In genomic region chr18:55323051-55323994, GRCh38 we compare ENCODE assay signal across 8 cellular contexts.
A peak's percentile ranks its signal among the peaks of the same experiment; 100 is the strongest.
DNase-seq lines count a peak whose midpoint lies in the region; ATAC-seq, FAIRE-seq and TF ChIP-seq lines count a peak whose summit lies in the region.

No MANE protein-coding gene starts in this region.

- H3K9me3 Mint-ChIP-seq in natural killer cell: no peaks in the 10 kb centered on the region

- H3K9me2 ChIP-seq in MM.1S (replicated peaks; ENCODE audit: insufficient read depth, low read length): no peaks in the 10 kb centered on the region

- TF ChIP-seq CTCF in BJ (IDR thresholded peaks at IDR 0.05; ENCODE audit: insufficient read depth, low read depth, low read length) (no peak), MM.1S (IDR thresholded peaks at IDR 0.05; ENCODE audit: low read length) (no peak), cardiac fibroblast (IDR thresholded peaks at IDR 0.05; ENCODE audit: low read depth, low read length) (no peak), natural killer cell (IDR thresholded peaks at IDR 0.05) (no peak), GM13977 (IDR thresholded peaks at IDR 0.05; ENCODE audit: extremely low read depth, insufficient read depth, missing control alignments) (no peak), D721Med (IDR thresholded peaks at IDR 0.05; ENCODE audit: insufficient read depth, missing control alignments) (no peak)

- no peaks in the 10 kb centered on the region for H3K9me3 ChIP-seq in MM.1S (replicated peaks; ENCODE audit: insufficient read depth, low read length)

- H2AFZ ChIP-seq in MM.1S (ENCODE audit: low read length): peak overlapping the region; percentile 56

- peaks cover 27% of the 10 kb centered on the region for H3F3A ChIP-seq in MM.1S (ENCODE audit: insufficient read depth, low read length)

- H3K27ac Mint-ChIP-seq in natural killer cell: no peak overlapping the region

- DNase-seq in BJ (ENCODE audit: low read depth) (no peak), MM.1S (peak; percentile 24), cardiac fibroblast (ENCODE audit: low read depth in 2 of 2) (peak; percentile 57 to 77), natural killer cell (no peak), GM13977 (ENCODE audit: low spot score) (no peak), HPDE6-E6E7 (ENCODE audit: extremely low spot score) (no peak), D721Med (ENCODE audit: insufficient read length, low spot score) (no peak)

- H3K27ac ChIP-seq in MM.1S (ENCODE audit: low read length): peak overlapping the region; percentile 93

- POLR2A ChIA-PET in BJ (lab: Charles Lee): interaction anchor here (0.5 to 0.6 kb wide), 2 partner anchors 50 to 266 kb away, joined by 3 to 5 read pairs; no protein-coding TSS in a partner anchor

- H3K79me2 ChIP-seq in MM.1S (ENCODE audit: low read length): peaks cover 47% of the 10 kb centered on the region

- H3K36me3 ChIP-seq in BJ (ENCODE audit: control insufficient read depth, insufficient read depth, low read length) (no peaks in the 10 kb centered on the region), MM.1S (replicated peaks; ENCODE audit: insufficient read depth, low read length) (no peaks in the 10 kb centered on the region)

- FAIRE-seq in D721Med (lab: Jason Lieb, UNC): no peak

- H3K4me1 Mint-ChIP-seq in natural killer cell: peaks cover 14 to 19% of the 10 kb centered on the region in 2 donors

- peaks cover 10% of the 10 kb centered on the region; the same call in 1 of the 2 replicates for H3K4me1 ChIP-seq in MM.1S (ENCODE audit: low read length)

- CTCF ChIA-PET in BJ (lab: Yijun Ruan, JAX): interaction anchor here (0.7 to 2.5 kb wide), 7 partner anchors 8 to 530 kb away, joined by 3 to 13 read pairs (median 3); no protein-coding TSS in a partner anchor

- no peak for ATAC-seq in natural killer cell
- ATAC-seq in HG03565 (IDR thresholded peaks at IDR 0.05; ENCODE audit: unreplicated experiment): no peak

- peaks cover 7 to 9% of the 10 kb centered on the region in 2 donors for H3K27me3 Mint-ChIP-seq in natural killer cell (ENCODE audit: low read depth in 2 of 2)

- H3K9ac ChIP-seq in MM.1S (ENCODE audit: low read length): peak overlapping the region; percentile 84

- H4K20me1 ChIP-seq in MM.1S (ENCODE audit: insufficient read depth, low read length): no peaks in the 10 kb centered on the region

- peak overlapping the region; percentile 90 for H3K4me2 ChIP-seq in MM.1S (ENCODE audit: low read depth, low read length)

- in situ Hi-C loops in GM13977 (cut with MboI; ENCODE audit: low pct_unique_long_range_greater_than_20kb, low sequenced_read_pairs, unreplicated experiment): loop anchor here (25.0 kb wide), 1 partner anchor 1061 kb away; the partner anchor contains the start of gene POLI

- intact Hi-C loops in natural killer cell (cut with micrococcal nuclease): no loop called here

- H3K36me3 Mint-ChIP-seq in natural killer cell: no peaks in the 10 kb centered on the region

- peak overlapping the region; percentile 61; the same call in 1 of the 2 replicates for H3K4me3 ChIP-seq in BJ (ENCODE audit: low read depth, low read length)
- peak overlapping the region; percentile 71 for H3K4me3 ChIP-seq in MM.1S (ENCODE audit: low read length)
- H3K4me3 ChIP-seq in cardiac fibroblast (replicated peaks in 1 of 2; ENCODE audit: low read depth in 2 of 2, low read length in 2 of 2): peak overlapping the region in 1 of 2 donors; percentile 57

- H3K4me3 Mint-ChIP-seq in natural killer cell: peak overlapping the region; percentile 74

- no peaks in the 10 kb centered on the region for H3K27me3 ChIP-seq in BJ (ENCODE audit: control insufficient read depth, insufficient read depth, low read length)
- H3K27me3 ChIP-seq in MM.1S (replicated peaks; ENCODE audit: insufficient read depth, low read length): no peaks in the 10 kb centered on the region

Comparison
In these comparisons a context has a peak if more than half of its experiments do, and no peak if none do; other contexts are left out.
1. DNase-seq: peak in MM.1S (single experiment) and cardiac fibroblast (2 of 2); none in BJ (single experiment), natural killer cell (single experiment), GM13977 (single experiment), HPDE6-E6E7 (single experiment) and D721Med (single experiment).